In genomic region chr3:4494807-4495200, GRCh38 we compare ENCODE assay signal across 8 cellular contexts.
DNase-seq lines count a peak whose midpoint lies in the region; ATAC-seq and TF ChIP-seq lines count a peak whose summit lies in the region.

No MANE protein-coding gene starts in this region.

- peaks cover 48% of the 10 kb centered on the region for H3K4me1 Mint-ChIP-seq in activated naive CD8-positive, alpha-beta T cell (ENCODE audit: low read depth)
- peaks cover 70% of the 10 kb centered on the region for H3K4me1 Mint-ChIP-seq in nephron progenitor cell

- peak overlapping the region; percentile 97 for H3K4me3 Mint-ChIP-seq in activated naive CD8-positive, alpha-beta T cell
- peak overlapping the region; percentile 97 for H3K4me3 Mint-ChIP-seq in nephron progenitor cell

- DNase-seq in GM12865 (ENCODE audit: low read depth) (peak; percentile 54), nephron progenitor cell (no peak), SW 1271 (lab: John Stamatoyannopoulos, UW) (no peak), NCI-H226 (no peak), OCI-M2 (lab: John Stamatoyannopoulos, UW; ENCODE audit: unreplicated experiment) (no peak), dedifferentiated amniotic fluid mesenchymal stem cell (ENCODE audit: extremely low spot score) (no peak)

- peak overlapping the region; percentile 86 for H3K4me3 ChIP-seq in GM12865 (ENCODE audit: low read depth, low read length)

- no peaks in the 10 kb centered on the region for H3K9me3 Mint-ChIP-seq in activated naive CD8-positive, alpha-beta T cell (ENCODE audit: low read depth)
- H3K9me3 Mint-ChIP-seq in nephron progenitor cell, result no peaks in the 10 kb centered on the region

- H3K27me3 Mint-ChIP-seq in activated naive CD8-positive, alpha-beta T cell, result no peaks in the 10 kb centered on the region
- peaks cover 3% of the 10 kb centered on the region for H3K27me3 Mint-ChIP-seq in nephron progenitor cell (ENCODE audit: low read depth, poor library complexity)

- H3K36me3 Mint-ChIP-seq in activated naive CD8-positive, alpha-beta T cell, result peaks cover 8% of the 10 kb centered on the region
- peaks cover 40% of the 10 kb centered on the region for H3K36me3 Mint-ChIP-seq in nephron progenitor cell (ENCODE audit: low read depth)

- no peak for TF ChIP-seq CTCF in GM12865 (IDR thresholded peaks at IDR 0.05; ENCODE audit: insufficient read depth, low read depth, low read length, missing control alignments)
- TF ChIP-seq CTCF in nephron progenitor cell (IDR thresholded peaks at IDR 0.05), result no peak

- peak; percentile 23 for ATAC-seq in HG02798 (IDR thresholded peaks at IDR 0.05; ENCODE audit: poor library complexity, unreplicated experiment)

- H3K27ac Mint-ChIP-seq in activated naive CD8-positive, alpha-beta T cell, result peak overlapping the region; percentile 91
- H3K27ac Mint-ChIP-seq in nephron progenitor cell, result peak overlapping the region; percentile 84
